10 cellular contexts compared by ENCODE assay signal in the genomic region with DNA sequence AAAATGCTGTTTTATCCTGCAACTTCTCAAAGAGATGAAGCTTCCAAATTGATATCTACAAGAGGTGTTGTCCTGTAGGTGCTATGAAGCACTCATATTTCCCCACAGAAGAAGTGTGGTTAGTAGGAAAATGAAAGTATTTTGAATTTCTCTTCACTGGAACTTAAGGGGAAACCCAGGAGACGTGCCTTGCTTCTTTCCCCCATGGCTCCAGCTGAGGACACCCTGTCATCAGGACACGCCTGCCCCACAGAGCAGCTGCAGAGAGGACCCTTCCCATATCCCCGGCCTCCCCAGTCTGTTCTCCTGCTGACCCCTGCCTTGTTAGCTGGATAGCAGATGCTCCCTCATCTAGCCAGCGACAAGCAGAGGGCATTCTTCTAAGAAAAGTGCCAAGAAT.
A peak's percentile ranks its signal among the peaks of the same experiment; 100 is the strongest.
DNase-seq lines count a peak whose midpoint lies in the region; ATAC-seq, FAIRE-seq and TF ChIP-seq lines count a peak whose summit lies in the region.
"Had no signal": no experiment of that assay in that cellular context is flagged by ENCODE, and none has a peak within 500 bp of the region (broad histone marks: within the 10 kb centered on the region; RNA-seq: fewer than 3 reads in every experiment).

No MANE protein-coding gene starts in this region.

- intact Hi-C loops in left ventricle myocardium superior (cut with micrococcal nuclease) (no loop called here), tibial artery (cut with DNase I; ENCODE audit: low total_unique reads) (no loop called here)

- H3K4me1 ChIP-seq in KMS-11 (ENCODE audit: low read depth, poor library complexity, severe bottlenecking) (peaks cover 23% of the 10 kb centered on the region), astrocyte (ENCODE audit: insufficient read depth, low read length) (peaks cover 9% of the 10 kb centered on the region), tibial artery (no peaks in the 10 kb centered on the region)

- ATAC-seq in GM21576 (IDR thresholded peaks at IDR 0.05; ENCODE audit: unreplicated experiment): peak; percentile 32
- ATAC-seq in left ventricle myocardium superior: no peak
- ATAC-seq: left cardiac atrium had no signal

- H3K9me3 ChIP-seq in astrocyte (ENCODE audit: insufficient read depth, low read depth, low read length) (no peaks in the 10 kb centered on the region), tibial artery (no peaks in the 10 kb centered on the region)

- H3K79me2 ChIP-seq in KMS-11 (ENCODE audit: insufficient read depth, low read depth): no peaks in the 10 kb centered on the region
- no peaks in the 10 kb centered on the region for H3K79me2 ChIP-seq in astrocyte (ENCODE audit: insufficient read depth, low read length)

- H4K20me1 ChIP-seq in KMS-11 (ENCODE audit: insufficient read depth): no peaks in the 10 kb centered on the region
- no peaks in the 10 kb centered on the region for H4K20me1 ChIP-seq in astrocyte (ENCODE audit: insufficient read depth, low read length)

- H2AFZ ChIP-seq in KMS-11 (ENCODE audit: low read depth) (no peak overlapping the region), astrocyte (ENCODE audit: low read depth, low read length) (no peak overlapping the region)

- CTCF ChIA-PET in GM10248 (lab: Yijun Ruan, JAX): interaction anchor here (1.2 kb wide), 1 partner anchor 42 kb away, joined by 3 read pairs; no protein-coding TSS in a partner anchor

- H3K4me1 Mint-ChIP-seq in astrocyte (ENCODE audit: low read depth, unreplicated experiment): peaks cover 43% of the 10 kb centered on the region

- H3K4me2 ChIP-seq in KMS-11 (peak overlapping the region; percentile 43; the same call in 1 of the 2 replicates), astrocyte (ENCODE audit: low read length) (no peak overlapping the region)

- H3K27ac ChIP-seq in KMS-11 (no peak overlapping the region), astrocyte (ENCODE audit: low read depth, low read length) (no peak overlapping the region), tibial artery (no peak overlapping the region)
- H3K27ac ChIP-seq: coronary artery had no signal

- no peak for TF ChIP-seq CTCF in GM10248 (IDR thresholded peaks at IDR 0.05; ENCODE audit: control extremely low read depth, extremely low read depth, low read depth, missing control alignments)
- no peak for TF ChIP-seq CTCF in KMS-11 (conservative IDR thresholded peaks at IDR 0.05; ENCODE audit: low read depth, low read length)
- TF ChIP-seq CTCF in astrocyte (IDR thresholded peaks at IDR 0.05; ENCODE audit: insufficient read depth, low read depth, low read length): no peak
- no peak for TF ChIP-seq CTCF in tibial artery (IDR thresholded peaks at IDR 0.05)

- no peak overlapping the region for H3K4me3 ChIP-seq in KMS-11 (IDR thresholded peaks at IDR 0.05; ENCODE audit: insufficient read depth, low read depth, low read length)
- no peak overlapping the region for H3K4me3 ChIP-seq in astrocyte (ENCODE audit: insufficient read depth, low read depth, low read length)
- no peak overlapping the region for H3K4me3 ChIP-seq in tibial artery
- H3K4me3 ChIP-seq: coronary artery had no signal

- H3K9me3 Mint-ChIP-seq in astrocyte (ENCODE audit: unreplicated experiment): no peaks in the 10 kb centered on the region

- POLR2A ChIA-PET in GM10248 (lab: Yijun Ruan, JAX): no interaction called here

- H3K36me3 Mint-ChIP-seq in astrocyte (ENCODE audit: low read depth, unreplicated experiment): no peaks in the 10 kb centered on the region

- peak overlapping the region; percentile 77 for H3K27ac Mint-ChIP-seq in astrocyte (ENCODE audit: unreplicated experiment)

- H3K27me3 ChIP-seq in KMS-11 (ENCODE audit: insufficient read depth, low read depth): peaks cover 3% of the 10 kb centered on the region; the same call in 1 of the 2 replicates
- H3K27me3 ChIP-seq in astrocyte (ENCODE audit: insufficient read depth, low read length): no peaks in the 10 kb centered on the region
- H3K27me3 ChIP-seq in tibial artery: no peaks in the 10 kb centered on the region

- H3K36me3 ChIP-seq in KMS-11 (ENCODE audit: insufficient read depth) (no peaks in the 10 kb centered on the region), astrocyte (ENCODE audit: insufficient read depth, low read length) (no peaks in the 10 kb centered on the region), tibial artery (no peaks in the 10 kb centered on the region)

- H3K27me3 Mint-ChIP-seq in astrocyte (ENCODE audit: low read depth, unreplicated experiment): no peaks in the 10 kb centered on the region

- in situ Hi-C loops in G401 (cut with HindIII; ENCODE audit: low sequenced_read_pairs): no loop called here
- in situ Hi-C loops in ACHN (cut with HindIII; ENCODE audit: low pct_ligation_motif_present, low pct_unique_long_range_greater_than_20kb, low sequenced_read_pairs): no loop called here

- H3K9ac ChIP-seq in KMS-11 (no peak overlapping the region), astrocyte (ENCODE audit: low read length) (no peak overlapping the region)

- H3K4me3 Mint-ChIP-seq in astrocyte (ENCODE audit: unreplicated experiment): no peak overlapping the region

- no peak for FAIRE-seq in astrocyte (lab: Jason Lieb, UNC)

- DNase-seq in GM10248 (ENCODE audit: extremely low spot score): peak; percentile 20
- no peak for DNase-seq in astrocyte (ENCODE audit: low read depth)
- no peak for DNase-seq in G401 (ENCODE audit: low spot score)
- no peak for DNase-seq in left ventricle myocardium superior
- DNase-seq in tibial artery: no peak
- no peak for DNase-seq in ACHN
- DNase-seq: left cardiac atrium had no signal
